In the genomic region with DNA sequence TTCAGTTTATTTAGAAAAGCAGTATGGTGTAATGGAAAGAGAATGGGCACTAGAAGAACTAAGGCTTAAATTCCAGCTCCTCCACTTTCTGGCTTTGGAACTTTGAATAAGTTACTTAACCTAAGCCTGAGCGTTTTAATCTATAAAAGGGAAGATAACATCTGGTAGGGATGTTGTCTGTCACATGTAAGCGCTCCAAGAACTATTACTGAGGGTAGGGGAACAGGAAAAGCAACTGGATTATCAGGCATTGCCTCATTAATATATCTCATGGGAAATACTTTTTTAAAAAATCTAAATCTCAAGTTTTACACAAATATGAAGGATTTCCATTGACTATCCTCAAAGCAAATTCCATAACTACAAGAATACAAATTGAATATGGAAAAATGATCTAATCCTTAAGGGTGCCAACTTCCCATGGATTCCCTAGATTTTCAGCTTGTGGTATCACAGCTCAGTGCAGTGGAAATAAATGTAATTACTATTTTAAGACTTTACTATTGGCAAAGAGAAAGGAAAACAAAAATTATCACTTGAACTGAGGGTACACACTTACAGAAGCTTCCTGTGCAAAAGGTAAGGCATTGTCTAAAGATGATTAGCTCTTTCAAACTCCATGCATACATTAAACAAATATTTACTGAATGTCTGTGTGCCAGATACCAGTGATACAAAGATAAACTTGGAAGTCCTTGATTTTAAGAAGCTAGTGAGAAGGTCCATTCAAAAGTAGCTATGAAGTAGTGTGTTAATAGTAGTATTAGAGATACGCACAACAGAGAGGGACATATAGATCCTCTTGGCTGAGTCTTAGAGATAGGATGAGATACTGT, we compare ENCODE assay signal across 10 cellular contexts. TPM values are rescaled to one million over a fixed set of nuclear protein-coding genes. Genes with fewer than 3 reads are reported as not detected.
DNase-seq lines count a peak whose midpoint lies in the region; ATAC-seq, FAIRE-seq and TF ChIP-seq lines count a peak whose summit lies in the region.
"Had no signal": no experiment of that assay in that cellular context is flagged by ENCODE, and none has a peak within 500 bp of the region (broad histone marks: within the 10 kb centered on the region; RNA-seq: fewer than 3 reads in every experiment).

No MANE protein-coding gene starts in this region.

- no peaks in the 10 kb centered on the region for H3K9me3 ChIP-seq in endothelial cell of umbilical vein (replicated peaks; ENCODE audit: control insufficient read depth, insufficient read depth, low read length)
- H3K9me3 ChIP-seq in upper lobe of right lung, result no peaks in the 10 kb centered on the region

- peak; percentile 43 for ATAC-seq in upper lobe of right lung

- H3K4me2 ChIP-seq in endothelial cell of umbilical vein (ENCODE audit: insufficient read depth, low read length) (peak overlapping the region; percentile 91), mesendoderm (ENCODE audit: low read length) (no peak overlapping the region)

- H2BK5ac ChIP-seq in mesendoderm (ENCODE audit: low read length), result no peak overlapping the region

- no peak overlapping the region for H3K4ac ChIP-seq in mesendoderm (ENCODE audit: low read depth, low read length)

- H3K56ac ChIP-seq in mesendoderm (ENCODE audit: low read length), result no peak overlapping the region

- H2BK120ac ChIP-seq in mesendoderm (ENCODE audit: low read depth, low read length), result no peak overlapping the region

- H3K79me2 ChIP-seq in endothelial cell of umbilical vein (ENCODE audit: control insufficient read depth, insufficient read depth, low read length), result peaks cover 33% of the 10 kb centered on the region
- H3K79me2 ChIP-seq in mesendoderm (ENCODE audit: control insufficient read depth, insufficient read depth, low read length), result no peaks in the 10 kb centered on the region

- no peak overlapping the region for H3K18ac ChIP-seq in mesendoderm (ENCODE audit: low read length)

- no peak for FAIRE-seq in endothelial cell of umbilical vein (lab: Jason Lieb, UNC)

- DNase-seq in NCI-H510A treated with DMSO at 0.1 percent for 48 hours (lab: John Stamatoyannopoulos, UW), result peak; percentile 41
- no peak for DNase-seq in NCI-H510A (lab: John Stamatoyannopoulos, UW)
- peak; percentile 80 for DNase-seq in endothelial cell of umbilical vein (ENCODE audit: low read depth, low spot score)
- peak; percentile 63 for DNase-seq in mesendoderm
- DNase-seq in upper lobe of right lung, result no peak
- DNase-seq in NCI-H226, result no peak
- DNase-seq in NCI-H187 (lab: John Stamatoyannopoulos, UW), result no peak
- DNase-seq in NCI-H2171 (lab: John Stamatoyannopoulos, UW), result no peak
- DNase-seq: ACHN; activated CD4-positive, alpha-beta T cell treated with anti-CD3 and anti-CD28 coated beads for 1 hour had no signal

- H4K5ac ChIP-seq in mesendoderm (ENCODE audit: low read length), result no peak overlapping the region

- no peaks in the 10 kb centered on the region for H3K36me3 ChIP-seq in endothelial cell of umbilical vein (ENCODE audit: control insufficient read depth in 2 of 2, extremely low read depth in 1 of 2, insufficient read depth in 2 of 2, low read length in 2 of 2)
- no peaks in the 10 kb centered on the region for H3K36me3 ChIP-seq in mesendoderm (ENCODE audit: control insufficient read depth, insufficient read depth, low read length)
- peaks cover 9% of the 10 kb centered on the region for H3K36me3 ChIP-seq in upper lobe of right lung

- no peak overlapping the region for H4K8ac ChIP-seq in mesendoderm (ENCODE audit: low read depth, low read length)

- H3K27ac ChIP-seq in endothelial cell of umbilical vein (ENCODE audit: insufficient read depth, low read depth, low read length), result peak overlapping the region; percentile 91
- no peak overlapping the region for H3K27ac ChIP-seq in mesendoderm (ENCODE audit: low read depth, low read length)
- H3K27ac ChIP-seq in upper lobe of right lung, result peak overlapping the region; percentile 72

- peaks cover 39% of the 10 kb centered on the region for H3K4me1 ChIP-seq in endothelial cell of umbilical vein (ENCODE audit: control insufficient read depth, extremely low read depth, insufficient read depth, low read length)
- H3K4me1 ChIP-seq in mesendoderm (ENCODE audit: control insufficient read depth, low read depth, low read length), result peaks cover 5% of the 10 kb centered on the region
- H3K4me1 ChIP-seq in upper lobe of right lung, result peaks cover 35% of the 10 kb centered on the region

- H2BK15ac ChIP-seq in mesendoderm (replicated peaks; ENCODE audit: low read depth), result no peak overlapping the region

- H3K27me3 ChIP-seq in endothelial cell of umbilical vein (ENCODE audit: control insufficient read depth in 2 of 2, insufficient read depth in 2 of 2, low read length in 2 of 2) (no peaks in the 10 kb centered on the region), mesendoderm (ENCODE audit: insufficient read depth, low read length, poor library complexity) (no peaks in the 10 kb centered on the region), upper lobe of right lung (no peaks in the 10 kb centered on the region)

- dilution Hi-C loops in endothelial cell of umbilical vein (cut with MboI; ENCODE audit: extremely low pct_ligation_motif_present, low sequenced_read_pairs), result no loop called here

- intact Hi-C loops in endothelial cell of umbilical vein (cut with micrococcal nuclease) (loop anchor here (1.0 to 2.0 kb wide), 3 partner anchors 17 to 77 kb away; a partner anchor contains a TSS), upper lobe of right lung (cut with DNase I) (no loop called here)

- H3K4me3 ChIP-seq in endothelial cell of umbilical vein (replicated peaks in 1 of 3; ENCODE audit: insufficient read depth in 1 of 3, low read depth in 1 of 3, low read length in 3 of 3), result peak overlapping the region in 1 of 3 experiments; percentile 28
- H3K4me3 ChIP-seq in mesendoderm (ENCODE audit: low read length), result no peak overlapping the region
- H3K4me3 ChIP-seq in upper lobe of right lung, result no peak overlapping the region

- no CpG with 5 or more reads among the region's 3 CpGs for WGBS in mesendoderm (ENCODE audit: extremely low coverage, insufficient coverage, low lambda C conversion rate)

- POLR2A ChIA-PET in endothelial cell of umbilical vein (lab: Charles Lee), result interaction anchor here (1.1 to 1.3 kb wide), 2 partner anchors 38 to 76 kb away, joined by 6 to 19 read pairs; a partner anchor contains a TSS

- BruUV-seq in endothelial cell of umbilical vein (replicated peaks; lab: Mats Ljungman, UMichigan), result no TSS peak

- no peak for TF ChIP-seq POLR2A in endothelial cell of umbilical vein (IDR thresholded peaks at IDR 0.05; ENCODE audit: low read depth, low read length)

- H4K20me1 ChIP-seq in endothelial cell of umbilical vein (replicated peaks; ENCODE audit: control insufficient read depth, extremely low read depth, insufficient read depth, low read length), result no peaks in the 10 kb centered on the region

- H3K9me1 ChIP-seq in endothelial cell of umbilical vein (replicated peaks; ENCODE audit: control insufficient read depth, extremely low read depth, insufficient read depth, low read length), result no peaks in the 10 kb centered on the region

- peak overlapping the region; percentile 75 for H3K9ac ChIP-seq in endothelial cell of umbilical vein (replicated peaks; ENCODE audit: extremely low read depth, insufficient read depth, low read length)
- no peak overlapping the region for H3K9ac ChIP-seq in mesendoderm (ENCODE audit: low read length)

- H3K23ac ChIP-seq in mesendoderm (ENCODE audit: low read length), result no peak overlapping the region

- TF ChIP-seq CTCF in endothelial cell of umbilical vein (IDR thresholded peaks at IDR 0.05; ENCODE audit: extremely low read depth in 1 of 2, insufficient read depth in 1 of 2, low read depth in 1 of 2, low read length in 2 of 2), result no peak
- no peak for TF ChIP-seq CTCF in upper lobe of right lung (IDR thresholded peaks at IDR 0.05)

- no peaks in the 10 kb centered on the region for H3K79me1 ChIP-seq in mesendoderm (ENCODE audit: low read length)

- H2AFZ ChIP-seq in endothelial cell of umbilical vein (ENCODE audit: low read depth, low read length), result no peak overlapping the region

- CTCF ChIA-PET in endothelial cell of umbilical vein (lab: Charles Lee), result interaction anchor here (0.5 to 4.1 kb wide), 20 partner anchors 10 to 237 kb away, joined by 3 to 55 read pairs (median 4); a partner anchor contains a TSS

- H2AK5ac ChIP-seq in mesendoderm (ENCODE audit: low read length), result no peak overlapping the region

TF ChIP-seq in endothelial cell of umbilical vein, 7 proteins besides CTCF, POLR2A, EP300 and RAD21:
- TF ChIP-seq GATA2 (IDR thresholded peaks at IDR 0.05; ENCODE audit: insufficient read depth, insufficient read length, low read depth, low read length), result no peak
- no peak for TF ChIP-seq EZH2 (IDR thresholded peaks at IDR 0.05; ENCODE audit: borderline replicate concordance, low read depth, low read length, severe bottlenecking)
- peak; percentile 63 for TF ChIP-seq JUN (IDR thresholded peaks at IDR 0.05; ENCODE audit: borderline replicate concordance, insufficient read depth, insufficient read length, low read depth)
TF ChIP-seq in endothelial cell of umbilical vein: peak in this region for 1.

RNA-seq across cellular contexts. Expression of a gene that starts 38.4 kb away (rescaled TPM):
- total RNA-seq in endothelial cell of umbilical vein, result 59.0 and 69.9 TPM in 2 replicates
- 42.6 and 47.2 TPM in 2 replicates for polyA plus RNA-seq in endothelial cell of umbilical vein
- polyA plus RNA-seq in endothelial cell of umbilical vein (2011; cell fraction: cytosol; rRNA removed), result 40.2 and 40.4 TPM in 2 replicates
- 70.3 and 81.9 TPM in 2 replicates for polyA plus RNA-seq in endothelial cell of umbilical vein (2011; cell fraction: nucleus; rRNA removed)
- 47.9 and 58.7 TPM in 2 replicates for polyA plus RNA-seq in endothelial cell of umbilical vein (2012)
- polyA minus RNA-seq in endothelial cell of umbilical vein, result 65.4 and 70.5 TPM in 2 replicates
- 30.5 TPM for polyA minus RNA-seq in endothelial cell of umbilical vein (2011; cell fraction: cytosol; rRNA and poly(A)+ RNA removed)
- polyA minus RNA-seq in endothelial cell of umbilical vein (2011; cell fraction: nucleus; rRNA and poly(A)+ RNA removed), result 68.6 and 107 TPM in 2 replicates
- 59.8 TPM for polyA plus RNA-seq in mesendoderm (2013, experiment 1 of 2)
- 62.1 TPM for polyA plus RNA-seq in mesendoderm (2013, experiment 2 of 2)
- total RNA-seq in upper lobe of right lung, result 92.7 TPM

Comparison
In these comparisons a context has a peak if more than half of its experiments do, and no peak if none do; other contexts are left out.
1. DNase-seq: peak in NCI-H510A treated with DMSO at 0.1 percent for 48 hours (single experiment), endothelial cell of umbilical vein (single experiment) and mesendoderm (single experiment); none in NCI-H510A (single experiment), upper lobe of right lung (single experiment), NCI-H226 (single experiment), NCI-H187 (0 of 2) and NCI-H2171 (single experiment).